Comparison of ENCODE assay signal across 14 cellular contexts in genomic region chr15:72057548-72058091, GRCh38.
DNase-seq lines count a peak whose midpoint lies in the region; ATAC-seq and TF ChIP-seq lines count a peak whose summit lies in the region.
"Had no signal": no experiment of that assay in that cellular context is flagged by ENCODE, and none has a peak within 500 bp of the region (broad histone marks: within the 10 kb centered on the region; RNA-seq: fewer than 3 reads in every experiment).

No MANE protein-coding gene starts in this region.

- H3K4me3 ChIP-seq in adipocyte (ENCODE audit: low read length): peak overlapping the region; percentile 53
- no peak overlapping the region for H3K4me3 ChIP-seq in iPS-20b (ENCODE audit: low read length)
- H3K4me3 ChIP-seq in tibial nerve: peak overlapping the region in 1 of 4 donors; percentile 32

- H3K27ac ChIP-seq in KOPT-K1 (ENCODE audit: low read depth, low read length, poor library complexity, severe bottlenecking) (peak overlapping the region; percentile 60), iPS-20b (ENCODE audit: low read length) (no peak overlapping the region), tibial nerve (peak overlapping the region in 3 of 4 donors; percentile 14 to 56 (median 46))

- DNase-seq in adipocyte (ENCODE audit: low read depth) (no peak), tibial nerve (ENCODE audit: low spot score in 2 of 2) (no peak), GM03348 (ENCODE audit: low spot score) (no peak), NCI-H1417 (lab: John Stamatoyannopoulos, UW) (no peak)
- DNase-seq: activated naive CD4-positive, alpha-beta T cell treated with anti-CD3 and anti-CD28 coated beads for 36 hours; CD4-positive, alpha-beta T cell; left cardiac atrium; naive thymus-derived CD4-positive, alpha-beta T cell; NCI-H146; NCI-H510A; stimulated activated CD4-positive, alpha-beta T cell treated with anti-CD3 and anti-CD28 coated beads, Interleukin-4, amount 100 ng/mL, for 1 hour had no signal

- H3K27me3 ChIP-seq in adipocyte (replicated peaks; ENCODE audit: control insufficient read depth, insufficient read depth, low read length) (no peaks in the 10 kb centered on the region), iPS-20b (ENCODE audit: insufficient read depth, low read length) (no peaks in the 10 kb centered on the region), tibial nerve (no peaks in the 10 kb centered on the region)

- no peak for TF ChIP-seq EP300 in tibial nerve (IDR thresholded peaks at IDR 0.05)

- no peak for TF ChIP-seq CTCF in tibial nerve (IDR thresholded peaks at IDR 0.05)

- H3K36me3 ChIP-seq in KOPT-K1 (ENCODE audit: insufficient read depth, low read length): no peaks in the 10 kb centered on the region
- H3K36me3 ChIP-seq in adipocyte (ENCODE audit: control insufficient read depth, insufficient read depth, low read length, severe bottlenecking): no peaks in the 10 kb centered on the region
- H3K36me3 ChIP-seq in iPS-20b (ENCODE audit: insufficient read depth, low read depth, low read length): no peaks in the 10 kb centered on the region
- H3K36me3 ChIP-seq in tibial nerve: peaks cover 0 to 5% (median 0%) of the 10 kb centered on the region in 3 donors

- no peak for ATAC-seq in HG03439 (IDR thresholded peaks at IDR 0.05; ENCODE audit: unreplicated experiment)
- ATAC-seq: left cardiac atrium; naive thymus-derived CD4-positive, alpha-beta T cell had no signal

- H3K4me1 ChIP-seq in adipocyte (ENCODE audit: control insufficient read depth, insufficient read depth, low read length) (peaks cover 15% of the 10 kb centered on the region), iPS-20b (ENCODE audit: insufficient read depth, low read length) (peaks cover 20% of the 10 kb centered on the region), tibial nerve (peaks cover 0 to 31% (median 7%) of the 10 kb centered on the region in 4 donors)

- no peak for TF ChIP-seq POLR2A in tibial nerve (IDR thresholded peaks at IDR 0.05)

- peaks cover 6% of the 10 kb centered on the region for H3K9me3 ChIP-seq in KOPT-K1 (ENCODE audit: insufficient read depth, low read length, poor library complexity, severe bottlenecking)
- no peaks in the 10 kb centered on the region for H3K9me3 ChIP-seq in adipocyte (ENCODE audit: control insufficient read depth, low read length)
- H3K9me3 ChIP-seq in iPS-20b (ENCODE audit: insufficient read depth, low read depth, low read length): no peaks in the 10 kb centered on the region
- peaks cover 0 to 5% (median 0%) of the 10 kb centered on the region in 4 donors for H3K9me3 ChIP-seq in tibial nerve

- WGBS in tibial nerve, 2 donors: 35% methylated on average over 4 of the region's 4 CpGs

- H3K9ac ChIP-seq in adipocyte (ENCODE audit: low read length) (peak overlapping the region; percentile 13), iPS-20b (ENCODE audit: low read depth, low read length) (peak overlapping the region; percentile 37; the same call in 1 of the 2 replicates)
